ENCODE assay signal across 8 cellular contexts in the genomic region with DNA sequence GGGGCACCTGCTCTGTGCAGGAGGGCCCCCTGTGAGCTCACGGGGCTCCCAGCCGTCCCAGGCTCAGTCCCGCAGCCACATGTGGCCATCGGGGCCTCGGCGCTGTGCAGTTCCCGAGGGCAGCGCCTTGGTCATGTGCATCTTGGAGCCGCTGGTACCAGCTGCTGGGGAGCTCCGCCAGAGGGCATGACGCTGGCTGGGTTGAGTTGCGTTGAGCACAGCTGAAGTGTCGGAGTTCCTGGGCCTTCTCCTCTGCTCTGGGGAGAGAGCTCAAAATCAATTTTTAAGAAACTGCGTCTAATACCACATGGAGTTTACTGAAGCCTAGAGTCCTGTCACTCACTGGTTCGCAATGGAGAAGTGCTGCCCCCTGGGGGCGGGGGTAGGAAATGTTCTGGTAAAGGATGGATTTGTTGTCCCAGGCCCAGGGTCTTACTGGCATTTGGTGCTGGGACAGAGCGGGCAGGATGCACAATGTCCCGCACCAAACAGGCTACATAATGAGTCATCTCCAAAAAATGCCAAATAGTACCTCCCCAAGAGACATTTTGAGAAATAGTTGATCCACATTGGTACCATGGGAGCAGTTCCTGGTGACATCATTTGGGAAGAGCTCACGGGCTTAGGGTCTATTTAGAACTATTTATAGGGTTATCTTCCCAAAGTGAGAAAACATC. TPM values are rescaled to one million over a fixed set of nuclear protein-coding genes. Genes with fewer than 3 reads are reported as not detected.
DNase-seq lines count a peak whose midpoint lies in the region; ATAC-seq and TF ChIP-seq lines count a peak whose summit lies in the region.

No MANE protein-coding gene starts in this region.

- intact Hi-C loops in CD14-positive monocyte (cut with micrococcal nuclease): loop anchor here (1.0 to 5.0 kb wide), 4 partner anchors 104 to 450 kb away; a partner anchor contains a TSS
- intact Hi-C loops in activated CD4-positive, alpha-beta T cell treated with anti-CD3 and anti-CD28 coated beads, Interleukin-2, amount 10 ng/mL, durations not matched to agents 24 days and 14 days (cut with micrococcal nuclease): loop anchor here (5.0 kb wide), 2 partner anchors 160 to 195 kb away; no protein-coding TSS in a partner anchor

- H3K27me3 ChIP-seq in HAP-1 (ENCODE audit: low read depth): peaks cover 2% of the 10 kb centered on the region; the same call in 1 of the 2 replicates

- TF ChIP-seq CTCF in CD14-positive monocyte (IDR thresholded peaks at IDR 0.05): peak; percentile 93

- peaks cover 7% of the 10 kb centered on the region for H3K4me1 Mint-ChIP-seq in CD14-positive monocyte
- H3K4me1 Mint-ChIP-seq in activated CD4-positive, alpha-beta T cell treated with anti-CD3 and anti-CD28 coated beads, Interleukin-2, amount 10 ng/mL, durations not matched to agents 24 days and 14 days: peaks cover 18% of the 10 kb centered on the region

- no peak overlapping the region for H3K27ac Mint-ChIP-seq in CD14-positive monocyte
- H3K27ac Mint-ChIP-seq in activated CD4-positive, alpha-beta T cell treated with anti-CD3 and anti-CD28 coated beads, Interleukin-2, amount 10 ng/mL, durations not matched to agents 24 days and 14 days: peak overlapping the region; percentile 43

- in situ Hi-C loops in HAP-1 (cut with MboI; ENCODE audit: low sequenced_read_pairs): loop anchor here (5.0 to 25.0 kb wide), 3 partner anchors 105 to 745 kb away; a partner anchor contains a TSS

- ATAC-seq in GM19328 (IDR thresholded peaks at IDR 0.05; ENCODE audit: unreplicated experiment): no peak

- H3K4me1 ChIP-seq in HAP-1: no peaks in the 10 kb centered on the region

- no peak overlapping the region for H3K4me3 ChIP-seq in HAP-1

- H3K27me3 Mint-ChIP-seq in CD14-positive monocyte (ENCODE audit: low read depth in 3 of 3): peaks cover 4 to 8% (median 4%) of the 10 kb centered on the region in 3 donors
- H3K27me3 Mint-ChIP-seq in activated CD4-positive, alpha-beta T cell treated with anti-CD3 and anti-CD28 coated beads, Interleukin-2, amount 10 ng/mL, durations not matched to agents 24 days and 14 days: peaks cover 5% of the 10 kb centered on the region

- H3K9me3 ChIP-seq in HAP-1: no peaks in the 10 kb centered on the region

- DNase-seq in CD14-positive monocyte (ENCODE audit: low spot score): no peak
- peak; percentile 34 to 81 for DNase-seq in HAP-1 (ENCODE audit: low spot score in 2 of 2)
- peak; percentile 84 for DNase-seq in NCI-H510A treated with DMSO at 0.1 percent for 48 hours (lab: John Stamatoyannopoulos, UW)
- DNase-seq in activated CD4-positive, alpha-beta T cell treated with anti-CD3 and anti-CD28 coated beads, Interleukin-2, amount 10 ng/mL, durations not matched to agents 24 days and 14 days: peak; percentile 86
- DNase-seq in dermis microvascular lymphatic vessel endothelial cell (ENCODE audit: low read depth in 2 of 2): peak; percentile 34 to 53
- DNase-seq in lung microvascular endothelial cell (ENCODE audit: low read depth in 2 of 2): peak; percentile 51 to 76
- peak; percentile 40 for DNase-seq in stimulated activated CD8-positive, alpha-beta memory T cell treated with anti-CD3 and anti-CD28 coated beads, Interleukin-15, amount 100 ng/mL, for 24 hours (ENCODE audit: low read depth)

- no peaks in the 10 kb centered on the region for H3K36me3 ChIP-seq in HAP-1 (replicated peaks)

- no peaks in the 10 kb centered on the region for H3K36me3 Mint-ChIP-seq in CD14-positive monocyte
- H3K36me3 Mint-ChIP-seq in activated CD4-positive, alpha-beta T cell treated with anti-CD3 and anti-CD28 coated beads, Interleukin-2, amount 10 ng/mL, durations not matched to agents 24 days and 14 days (ENCODE audit: low read depth): no peaks in the 10 kb centered on the region

- no peaks in the 10 kb centered on the region for H3K9me3 Mint-ChIP-seq in CD14-positive monocyte
- H3K9me3 Mint-ChIP-seq in activated CD4-positive, alpha-beta T cell treated with anti-CD3 and anti-CD28 coated beads, Interleukin-2, amount 10 ng/mL, durations not matched to agents 24 days and 14 days: no peaks in the 10 kb centered on the region

- H3K4me3 Mint-ChIP-seq in CD14-positive monocyte: no peak overlapping the region
- H3K4me3 Mint-ChIP-seq in activated CD4-positive, alpha-beta T cell treated with anti-CD3 and anti-CD28 coated beads, Interleukin-2, amount 10 ng/mL, durations not matched to agents 24 days and 14 days: no peak overlapping the region

RNA-seq across cellular contexts. Expression of gene GREB1, which starts 48.8 kb away (rescaled TPM):
- polyA plus RNA-seq in CD14-positive monocyte: not detected
- total RNA-seq in activated CD4-positive, alpha-beta T cell treated with anti-CD3 and anti-CD28 coated beads, Interleukin-2, amount 10 ng/mL, durations not matched to agents 24 days and 14 days: 0.05 and 0.24 TPM in 2 replicates
- total RNA-seq in dermis microvascular lymphatic vessel endothelial cell: 0.26 and 0.38 TPM in 2 replicates
- under 0.01 and 0.20 TPM in 2 replicates for total RNA-seq in lung microvascular endothelial cell
